9 cellular contexts compared by ENCODE assay signal in genomic region chr10:102191956-102192355, GRCh38. TPM values are rescaled to one million over a fixed set of nuclear protein-coding genes. Genes with fewer than 3 reads are reported as not detected.
"Had no signal": no experiment of that assay in that cellular context is flagged by ENCODE, and none has a peak within 500 bp of the region (broad histone marks: within the 10 kb centered on the region; RNA-seq: fewer than 3 reads in every experiment).

No MANE protein-coding gene starts in this region.

- H3K27ac ChIP-seq: GM23248, HL-60 had no signal

- H3K9ac ChIP-seq: GM23248 had no signal

- DNase-seq: GM23248, GOT3, H7, IMR-90, KBM-7 had no signal

- H3K4me1 ChIP-seq: HAP-1 had no signal

- H3K4me3 ChIP-seq: GM23248, HAP-1 had no signal

- H3K36me3 ChIP-seq: HAP-1 had no signal

- H2AFZ ChIP-seq: GM23248 had no signal

RNA-seq across cellular contexts. Expression of gene ELOVL3, which starts 34.1 kb away (rescaled TPM):
- total RNA-seq: H4, HT1080 had no signal

RNA-seq across cellular contexts. Expression of gene PITX3, which starts 49.4 kb away (rescaled TPM):
- total RNA-seq: GM23248, H4, HT1080, IMR-90 had no signal
- polyA plus RNA-seq: GM23248, IMR-90 had no signal
